In the genomic region with DNA sequence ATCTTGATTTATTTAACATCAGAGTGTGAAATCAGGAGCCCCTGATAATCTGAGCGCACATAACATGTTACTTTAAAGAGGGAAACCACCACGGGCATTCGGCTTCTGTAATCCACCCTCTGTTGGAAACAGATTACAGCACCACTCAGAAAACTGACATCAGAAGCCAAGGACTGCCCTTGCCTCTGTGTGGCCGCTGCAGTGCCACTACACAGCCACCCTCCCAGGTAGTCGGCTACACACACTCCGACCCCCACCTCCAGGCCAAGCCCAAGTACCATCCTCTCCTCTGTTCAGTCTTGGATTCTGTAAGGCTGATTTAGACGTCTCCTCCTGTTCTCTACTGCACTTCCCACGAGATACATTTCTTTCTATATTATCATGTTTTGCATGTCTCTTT, we compare ENCODE assay signal across 1 cellular context.
TF ChIP-seq lines count a peak whose summit lies in the region.

No MANE protein-coding gene starts in this region.

TF ChIP-seq in GM23338, 12 proteins besides CTCF, POLR2A, EP300 and RAD21 (continued from another document):
- TF ChIP-seq, protein P1, sequence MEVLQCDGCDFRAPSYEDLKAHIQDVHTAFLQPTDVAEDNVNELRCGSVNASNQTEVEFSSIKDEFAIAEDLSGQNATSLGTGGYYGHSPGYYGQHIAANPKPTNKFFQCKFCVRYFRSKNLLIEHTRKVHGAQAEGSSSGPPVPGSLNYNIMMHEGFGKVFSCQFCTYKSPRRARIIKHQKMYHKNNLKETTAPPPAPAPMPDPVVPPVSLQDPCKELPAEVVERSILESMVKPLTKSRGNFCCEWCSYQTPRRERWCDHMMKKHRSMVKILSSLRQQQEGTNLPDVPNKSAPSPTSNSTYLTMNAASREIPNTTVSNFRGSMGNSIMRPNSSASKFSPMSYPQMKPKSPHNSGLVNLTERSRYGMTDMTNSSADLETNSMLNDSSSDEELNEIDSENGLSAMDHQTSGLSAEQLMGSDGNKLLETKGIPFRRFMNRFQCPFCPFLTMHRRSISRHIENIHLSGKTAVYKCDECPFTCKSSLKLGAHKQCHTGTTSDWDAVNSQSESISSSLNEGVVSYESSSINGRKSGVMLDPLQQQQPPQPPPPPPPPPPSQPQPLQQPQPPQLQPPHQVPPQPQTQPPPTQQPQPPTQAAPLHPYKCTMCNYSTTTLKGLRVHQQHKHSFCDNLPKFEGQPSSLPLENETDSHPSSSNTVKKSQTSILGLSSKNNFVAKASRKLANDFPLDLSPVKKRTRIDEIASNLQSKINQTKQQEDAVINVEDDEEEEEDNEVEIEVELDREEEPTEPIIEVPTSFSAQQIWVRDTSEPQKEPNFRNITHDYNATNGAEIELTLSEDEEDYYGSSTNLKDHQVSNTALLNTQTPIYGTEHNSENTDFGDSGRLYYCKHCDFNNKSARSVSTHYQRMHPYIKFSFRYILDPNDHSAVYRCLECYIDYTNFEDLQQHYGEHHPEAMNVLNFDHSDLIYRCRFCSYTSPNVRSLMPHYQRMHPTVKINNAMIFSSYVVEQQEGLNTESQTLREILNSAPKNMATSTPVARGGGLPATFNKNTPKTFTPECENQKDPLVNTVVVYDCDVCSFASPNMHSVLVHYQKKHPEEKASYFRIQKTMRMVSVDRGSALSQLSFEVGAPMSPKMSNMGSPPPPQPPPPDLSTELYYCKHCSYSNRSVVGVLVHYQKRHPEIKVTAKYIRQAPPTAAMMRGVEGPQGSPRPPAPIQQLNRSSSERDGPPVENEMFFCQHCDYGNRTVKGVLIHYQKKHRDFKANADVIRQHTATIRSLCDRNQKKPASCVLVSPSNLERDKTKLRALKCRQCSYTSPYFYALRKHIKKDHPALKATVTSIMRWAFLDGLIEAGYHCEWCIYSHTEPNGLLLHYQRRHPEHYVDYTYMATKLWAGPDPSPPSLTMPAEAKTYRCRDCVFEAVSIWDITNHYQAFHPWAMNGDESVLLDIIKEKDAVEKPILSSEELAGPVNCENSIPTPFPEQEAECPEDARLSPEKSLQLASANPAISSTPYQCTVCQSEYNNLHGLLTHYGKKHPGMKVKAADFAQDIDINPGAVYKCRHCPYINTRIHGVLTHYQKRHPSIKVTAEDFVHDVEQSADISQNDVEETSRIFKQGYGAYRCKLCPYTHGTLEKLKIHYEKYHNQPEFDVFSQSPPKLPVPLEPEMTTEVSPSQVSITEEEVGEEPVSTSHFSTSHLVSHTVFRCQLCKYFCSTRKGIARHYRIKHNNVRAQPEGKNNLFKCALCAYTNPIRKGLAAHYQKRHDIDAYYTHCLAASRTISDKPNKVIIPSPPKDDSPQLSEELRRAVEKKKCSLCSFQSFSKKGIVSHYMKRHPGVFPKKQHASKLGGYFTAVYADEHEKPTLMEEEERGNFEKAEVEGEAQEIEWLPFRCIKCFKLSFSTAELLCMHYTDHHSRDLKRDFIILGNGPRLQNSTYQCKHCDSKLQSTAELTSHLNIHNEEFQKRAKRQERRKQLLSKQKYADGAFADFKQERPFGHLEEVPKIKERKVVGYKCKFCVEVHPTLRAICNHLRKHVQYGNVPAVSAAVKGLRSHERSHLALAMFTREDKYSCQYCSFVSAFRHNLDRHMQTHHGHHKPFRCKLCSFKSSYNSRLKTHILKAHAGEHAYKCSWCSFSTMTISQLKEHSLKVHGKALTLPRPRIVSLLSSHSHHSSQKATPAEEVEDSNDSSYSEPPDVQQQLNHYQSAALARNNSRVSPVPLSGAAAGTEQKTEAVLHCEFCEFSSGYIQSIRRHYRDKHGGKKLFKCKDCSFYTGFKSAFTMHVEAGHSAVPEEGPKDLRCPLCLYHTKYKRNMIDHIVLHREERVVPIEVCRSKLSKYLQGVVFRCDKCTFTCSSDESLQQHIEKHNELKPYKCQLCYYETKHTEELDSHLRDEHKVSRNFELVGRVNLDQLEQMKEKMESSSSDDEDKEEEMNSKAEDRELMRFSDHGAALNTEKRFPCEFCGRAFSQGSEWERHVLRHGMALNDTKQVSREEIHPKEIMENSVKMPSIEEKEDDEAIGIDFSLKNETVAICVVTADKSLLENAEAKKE (CRISPR knock-in tag; IDR thresholded peaks at IDR 0.05), result no peak
- TF ChIP-seq JUNB (IDR thresholded peaks at IDR 0.05; ENCODE audit: unreplicated experiment) (no peak), CREB1 (CRISPR knock-in tag; IDR thresholded peaks at IDR 0.05; ENCODE audit: low read depth) (no peak)
- TF ChIP-seq, protein P2, sequence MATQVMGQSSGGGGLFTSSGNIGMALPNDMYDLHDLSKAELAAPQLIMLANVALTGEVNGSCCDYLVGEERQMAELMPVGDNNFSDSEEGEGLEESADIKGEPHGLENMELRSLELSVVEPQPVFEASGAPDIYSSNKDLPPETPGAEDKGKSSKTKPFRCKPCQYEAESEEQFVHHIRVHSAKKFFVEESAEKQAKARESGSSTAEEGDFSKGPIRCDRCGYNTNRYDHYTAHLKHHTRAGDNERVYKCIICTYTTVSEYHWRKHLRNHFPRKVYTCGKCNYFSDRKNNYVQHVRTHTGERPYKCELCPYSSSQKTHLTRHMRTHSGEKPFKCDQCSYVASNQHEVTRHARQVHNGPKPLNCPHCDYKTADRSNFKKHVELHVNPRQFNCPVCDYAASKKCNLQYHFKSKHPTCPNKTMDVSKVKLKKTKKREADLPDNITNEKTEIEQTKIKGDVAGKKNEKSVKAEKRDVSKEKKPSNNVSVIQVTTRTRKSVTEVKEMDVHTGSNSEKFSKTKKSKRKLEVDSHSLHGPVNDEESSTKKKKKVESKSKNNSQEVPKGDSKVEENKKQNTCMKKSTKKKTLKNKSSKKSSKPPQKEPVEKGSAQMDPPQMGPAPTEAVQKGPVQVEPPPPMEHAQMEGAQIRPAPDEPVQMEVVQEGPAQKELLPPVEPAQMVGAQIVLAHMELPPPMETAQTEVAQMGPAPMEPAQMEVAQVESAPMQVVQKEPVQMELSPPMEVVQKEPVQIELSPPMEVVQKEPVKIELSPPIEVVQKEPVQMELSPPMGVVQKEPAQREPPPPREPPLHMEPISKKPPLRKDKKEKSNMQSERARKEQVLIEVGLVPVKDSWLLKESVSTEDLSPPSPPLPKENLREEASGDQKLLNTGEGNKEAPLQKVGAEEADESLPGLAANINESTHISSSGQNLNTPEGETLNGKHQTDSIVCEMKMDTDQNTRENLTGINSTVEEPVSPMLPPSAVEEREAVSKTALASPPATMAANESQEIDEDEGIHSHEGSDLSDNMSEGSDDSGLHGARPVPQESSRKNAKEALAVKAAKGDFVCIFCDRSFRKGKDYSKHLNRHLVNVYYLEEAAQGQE (IDR thresholded peaks at IDR 0.05; ENCODE audit: unreplicated experiment), result no peak
